8 cellular contexts compared by ENCODE assay signal in genomic region chr15:38707802-38708671, GRCh38.
A peak's percentile ranks its signal among the peaks of the same experiment; 100 is the strongest.
DNase-seq lines count a peak whose midpoint lies in the region; ATAC-seq and TF ChIP-seq lines count a peak whose summit lies in the region.

No MANE protein-coding gene starts in this region.

- peaks cover 3% of the 10 kb centered on the region for H3K4me1 ChIP-seq in PC-9 (replicated peaks; ENCODE audit: insufficient read depth)
- H3K4me1 ChIP-seq in tibial artery: no peaks in the 10 kb centered on the region

- no peaks in the 10 kb centered on the region for H3K27me3 ChIP-seq in PC-9 (ENCODE audit: insufficient read depth, low read depth)
- peaks cover 0 to 13% of the 10 kb centered on the region in 2 donors for H3K27me3 ChIP-seq in tibial artery

- no TSS peak for BruUV-seq in PC-9 (replicated peaks; lab: Mats Ljungman, UMichigan)

- intact Hi-C loops in PC-9 (cut with micrococcal nuclease; ENCODE audit: unreplicated experiment): loop anchor here (1.0 to 10.0 kb wide), 8 partner anchors 109 to 1227 kb away; partner anchors contain the start of genes EIF2AK4 and FSIP1
- intact Hi-C loops in tibial artery (cut with DNase I; ENCODE audit: low total_unique reads): loop anchor here (1.0 to 5.0 kb wide), 2 partner anchors 874 to 1049 kb away; no protein-coding TSS in a partner anchor

- H3K9me3 ChIP-seq in PC-9 (ENCODE audit: insufficient read depth, low read depth) (no peaks in the 10 kb centered on the region), tibial artery (no peaks in the 10 kb centered on the region)

- no peaks in the 10 kb centered on the region for H3K79me2 ChIP-seq in PC-9 (ENCODE audit: low read depth)

- no peaks in the 10 kb centered on the region for H3K36me3 ChIP-seq in PC-9 (ENCODE audit: low read depth)
- no peaks in the 10 kb centered on the region for H3K36me3 ChIP-seq in tibial artery

- H2AFZ ChIP-seq in PC-9: no peak overlapping the region

- no peaks in the 10 kb centered on the region; the same call in 1 of the 2 replicates for H3F3A ChIP-seq in PC-9 (ENCODE audit: insufficient read depth, low read depth)

- H3K4me3 ChIP-seq in PC-9 (no peak overlapping the region), tibial artery (no peak overlapping the region)

- H3K4me2 ChIP-seq in PC-9: no peak overlapping the region

- H3K27ac ChIP-seq in PC-9 (no peak overlapping the region), tibial artery (no peak overlapping the region)

- CTCF ChIA-PET in PC-9 (lab: Charles Lee): interaction anchor here (0.6 to 1.0 kb wide), 4 partner anchors 8 to 1049 kb away, joined by 3 to 6 read pairs (median 4); no protein-coding TSS in a partner anchor

- TF ChIP-seq CTCF in PC-9 (conservative IDR thresholded peaks at IDR 0.05) (peak; percentile 77), tibial artery (IDR thresholded peaks at IDR 0.05) (peak; percentile 62 to 70)

- DNase-seq in NCI-H510A treated with DMSO at 0.1 percent for 48 hours (lab: John Stamatoyannopoulos, UW) (peak; percentile 43), NCI-H510A (lab: John Stamatoyannopoulos, UW) (no peak), PC-9 (peak in 1 of 2 experiments; percentile 43), cerebellar cortex (ENCODE audit: low spot score) (peak; percentile 64), kidney tubule cell (ENCODE audit: low spot score) (peak; percentile 73), tibial artery (no peak)

- ATAC-seq in GM19372 (IDR thresholded peaks at IDR 0.05; ENCODE audit: low read depth, unreplicated experiment) (peak; percentile 93), HG03439 (IDR thresholded peaks at IDR 0.05; ENCODE audit: unreplicated experiment) (peak; percentile 58)

- POLR2A ChIA-PET in PC-9 (lab: Charles Lee; ENCODE audit: unreplicated experiment): interaction anchor here (0.5 kb wide), 1 partner anchor 873 kb away, joined by 3 read pairs; the partner anchor contains the start of gene THBS1

- H3K9me2 ChIP-seq in PC-9 (ENCODE audit: insufficient read depth): no peaks in the 10 kb centered on the region

- no peaks in the 10 kb centered on the region for H4K20me1 ChIP-seq in PC-9 (ENCODE audit: insufficient read depth)

Comparison
In these comparisons a context has a peak if more than half of its experiments do, and no peak if none do; other contexts are left out.
1. DNase-seq: peak in NCI-H510A treated with DMSO at 0.1 percent for 48 hours (single experiment), cerebellar cortex (single experiment) and kidney tubule cell (single experiment); none in NCI-H510A (single experiment) and tibial artery (0 of 2).